Comparison of ENCODE assay signal across 1 cellular context in the genomic region with DNA sequence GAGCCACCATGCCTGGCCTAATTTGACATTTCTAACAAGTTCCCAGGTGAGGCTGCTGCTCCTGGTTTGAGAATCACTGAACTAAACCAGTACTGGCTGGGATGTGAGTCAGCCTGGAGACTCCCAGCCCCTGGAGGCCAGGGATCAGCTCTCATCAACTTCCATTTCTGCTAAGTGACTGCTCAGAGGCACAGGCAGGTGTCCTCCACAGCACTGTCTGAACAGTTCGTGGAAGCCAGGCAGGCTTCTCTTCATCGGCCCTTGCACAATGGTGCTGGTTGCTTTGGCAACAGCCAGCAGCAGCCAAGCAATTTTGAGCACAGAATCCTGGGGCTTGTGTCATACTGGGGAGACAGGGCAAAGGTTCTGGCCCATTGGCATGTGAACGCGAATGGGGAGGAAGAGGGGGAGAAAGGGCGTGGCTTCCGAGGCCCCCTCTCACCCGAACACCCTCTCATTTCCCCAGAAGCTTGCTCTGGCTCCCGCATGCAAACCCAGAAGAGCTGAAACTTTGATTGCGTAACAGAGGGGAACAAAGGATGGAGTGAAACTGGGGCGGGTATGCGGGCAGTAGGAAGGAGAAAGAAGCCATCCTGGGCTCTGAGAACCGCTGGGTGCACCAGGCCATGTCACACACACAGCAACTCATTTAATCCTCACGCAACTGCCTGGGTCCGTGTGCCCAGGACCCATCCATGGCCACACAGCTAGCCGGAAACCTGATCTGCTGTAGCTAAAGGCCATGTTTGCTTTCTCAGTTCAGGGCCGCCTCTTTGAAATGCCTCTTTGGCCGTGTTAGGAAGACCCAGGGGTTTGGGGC.
TF ChIP-seq lines count a peak whose summit lies in the region.

No MANE protein-coding gene starts in this region.

TF ChIP-seq in K562, 482 proteins besides CTCF, POLR2A, EP300 and RAD21:
- TF ChIP-seq RBM25 (IDR thresholded peaks at IDR 0.05; ENCODE audit: low read depth, low read length, severe bottlenecking) (peak; percentile 66), ZNF785 (CRISPR knock-in tag; IDR thresholded peaks at IDR 0.05) (no peak), CEBPB (tag; IDR thresholded peaks at IDR 0.05) (peak; percentile 99), CEBPG (CRISPR knock-in tag; IDR thresholded peaks at IDR 0.05) (peak; percentile 87), CEBPG (tag; conservative IDR thresholded peaks at IDR 0.05 in 1 of 2, IDR thresholded peaks at IDR 0.05 in 1 of 2) (peak; percentile 85 to 97), ZFP36 (IDR thresholded peaks at IDR 0.05; ENCODE audit: low read depth, low read length, partially characterized antibody) (peak; percentile 51), ZFX (CRISPR knock-in tag; IDR thresholded peaks at IDR 0.05) (no peak), ZNF347 (CRISPR knock-in tag; IDR thresholded peaks at IDR 0.05; ENCODE audit: low read depth) (no peak), MYC (IDR thresholded peaks at IDR 0.05; ENCODE audit: low read depth, low read length) (no peak), MYC (CRISPR knock-in tag; IDR thresholded peaks at IDR 0.05; ENCODE audit: borderline replicate concordance, low read depth) (no peak), SIRT6 (IDR thresholded peaks at IDR 0.05; ENCODE audit: low read depth, low read length) (no peak), RFX1 (IDR thresholded peaks at IDR 0.05) (peak; percentile 80), GATAD2A (IDR thresholded peaks at IDR 0.05) (no peak), NR3C1 (CRISPR knock-in tag; IDR thresholded peaks at IDR 0.05) (no peak), HLTF (IDR thresholded peaks at IDR 0.05) (no peak)
- TF ChIP-seq, protein P1, sequence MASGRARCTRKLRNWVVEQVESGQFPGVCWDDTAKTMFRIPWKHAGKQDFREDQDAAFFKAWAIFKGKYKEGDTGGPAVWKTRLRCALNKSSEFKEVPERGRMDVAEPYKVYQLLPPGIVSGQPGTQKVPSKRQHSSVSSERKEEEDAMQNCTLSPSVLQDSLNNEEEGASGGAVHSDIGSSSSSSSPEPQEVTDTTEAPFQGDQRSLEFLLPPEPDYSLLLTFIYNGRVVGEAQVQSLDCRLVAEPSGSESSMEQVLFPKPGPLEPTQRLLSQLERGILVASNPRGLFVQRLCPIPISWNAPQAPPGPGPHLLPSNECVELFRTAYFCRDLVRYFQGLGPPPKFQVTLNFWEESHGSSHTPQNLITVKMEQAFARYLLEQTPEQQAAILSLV (tag; IDR thresholded peaks at IDR 0.05) = peak; percentile 78
- TF ChIP-seq, protein P2, sequence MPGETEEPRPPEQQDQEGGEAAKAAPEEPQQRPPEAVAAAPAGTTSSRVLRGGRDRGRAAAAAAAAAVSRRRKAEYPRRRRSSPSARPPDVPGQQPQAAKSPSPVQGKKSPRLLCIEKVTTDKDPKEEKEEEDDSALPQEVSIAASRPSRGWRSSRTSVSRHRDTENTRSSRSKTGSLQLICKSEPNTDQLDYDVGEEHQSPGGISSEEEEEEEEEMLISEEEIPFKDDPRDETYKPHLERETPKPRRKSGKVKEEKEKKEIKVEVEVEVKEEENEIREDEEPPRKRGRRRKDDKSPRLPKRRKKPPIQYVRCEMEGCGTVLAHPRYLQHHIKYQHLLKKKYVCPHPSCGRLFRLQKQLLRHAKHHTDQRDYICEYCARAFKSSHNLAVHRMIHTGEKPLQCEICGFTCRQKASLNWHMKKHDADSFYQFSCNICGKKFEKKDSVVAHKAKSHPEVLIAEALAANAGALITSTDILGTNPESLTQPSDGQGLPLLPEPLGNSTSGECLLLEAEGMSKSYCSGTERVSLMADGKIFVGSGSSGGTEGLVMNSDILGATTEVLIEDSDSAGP (CRISPR knock-in tag; IDR thresholded peaks at IDR 0.05) = no peak
TF ChIP-seq in K562: peak in this region for 6.
